ENCODE assay signal across 5 cellular contexts in the genomic region with DNA sequence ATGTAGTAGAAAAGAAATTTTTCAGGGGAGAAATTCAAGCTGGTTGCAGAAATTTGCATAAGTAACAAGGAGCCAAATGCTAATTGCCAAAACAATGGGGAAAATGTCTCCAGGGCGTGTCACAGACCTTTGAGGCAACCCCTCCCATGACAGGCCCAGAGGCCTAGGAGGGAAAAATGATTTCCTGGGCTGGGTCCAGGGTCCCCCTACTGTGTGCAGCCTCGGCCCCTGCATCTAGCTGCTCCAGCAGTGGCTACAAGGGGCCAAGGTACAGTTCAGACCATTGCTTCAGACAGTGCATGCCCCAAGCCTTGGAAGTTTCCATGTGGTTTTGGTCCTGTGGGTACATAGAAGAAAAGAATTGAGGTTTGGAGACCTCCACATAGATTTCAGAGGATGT.
"Had no signal": no experiment of that assay in that cellular context is flagged by ENCODE, and none has a peak within 500 bp of the region (broad histone marks: within the 10 kb centered on the region; RNA-seq: fewer than 3 reads in every experiment).

No MANE protein-coding gene starts in this region.

- H3K27ac ChIP-seq: HL-60 had no signal

- H3K4me3 ChIP-seq: K562 had no signal

- DNase-seq: IMR-90, KBM-7 had no signal

- ATAC-seq: HepG2, K562 had no signal
